1 cellular context compared by ENCODE assay signal in the genomic region with DNA sequence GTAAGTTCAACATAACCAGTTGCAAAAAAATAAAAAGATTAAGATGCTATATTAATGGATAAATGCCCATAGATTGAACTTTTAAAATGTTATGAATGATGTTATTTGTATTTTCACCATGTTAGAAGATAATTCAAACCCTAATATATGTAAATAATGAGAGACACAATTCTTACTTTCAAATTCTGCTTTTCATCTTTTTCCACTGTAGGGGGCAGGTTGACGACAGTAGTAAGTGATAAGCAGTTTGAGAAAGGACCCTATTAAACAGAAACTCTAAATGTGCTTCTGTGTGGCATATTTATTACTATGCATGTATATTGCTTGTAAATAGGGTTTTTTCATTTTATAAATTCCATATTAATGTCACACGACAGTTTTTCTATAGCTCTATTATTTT.
TF ChIP-seq lines count a peak whose summit lies in the region.

No MANE protein-coding gene starts in this region.

TF ChIP-seq in GM23338, 12 proteins besides CTCF, POLR2A, EP300 and RAD21 (continued from another document):
- TF ChIP-seq, protein P1, sequence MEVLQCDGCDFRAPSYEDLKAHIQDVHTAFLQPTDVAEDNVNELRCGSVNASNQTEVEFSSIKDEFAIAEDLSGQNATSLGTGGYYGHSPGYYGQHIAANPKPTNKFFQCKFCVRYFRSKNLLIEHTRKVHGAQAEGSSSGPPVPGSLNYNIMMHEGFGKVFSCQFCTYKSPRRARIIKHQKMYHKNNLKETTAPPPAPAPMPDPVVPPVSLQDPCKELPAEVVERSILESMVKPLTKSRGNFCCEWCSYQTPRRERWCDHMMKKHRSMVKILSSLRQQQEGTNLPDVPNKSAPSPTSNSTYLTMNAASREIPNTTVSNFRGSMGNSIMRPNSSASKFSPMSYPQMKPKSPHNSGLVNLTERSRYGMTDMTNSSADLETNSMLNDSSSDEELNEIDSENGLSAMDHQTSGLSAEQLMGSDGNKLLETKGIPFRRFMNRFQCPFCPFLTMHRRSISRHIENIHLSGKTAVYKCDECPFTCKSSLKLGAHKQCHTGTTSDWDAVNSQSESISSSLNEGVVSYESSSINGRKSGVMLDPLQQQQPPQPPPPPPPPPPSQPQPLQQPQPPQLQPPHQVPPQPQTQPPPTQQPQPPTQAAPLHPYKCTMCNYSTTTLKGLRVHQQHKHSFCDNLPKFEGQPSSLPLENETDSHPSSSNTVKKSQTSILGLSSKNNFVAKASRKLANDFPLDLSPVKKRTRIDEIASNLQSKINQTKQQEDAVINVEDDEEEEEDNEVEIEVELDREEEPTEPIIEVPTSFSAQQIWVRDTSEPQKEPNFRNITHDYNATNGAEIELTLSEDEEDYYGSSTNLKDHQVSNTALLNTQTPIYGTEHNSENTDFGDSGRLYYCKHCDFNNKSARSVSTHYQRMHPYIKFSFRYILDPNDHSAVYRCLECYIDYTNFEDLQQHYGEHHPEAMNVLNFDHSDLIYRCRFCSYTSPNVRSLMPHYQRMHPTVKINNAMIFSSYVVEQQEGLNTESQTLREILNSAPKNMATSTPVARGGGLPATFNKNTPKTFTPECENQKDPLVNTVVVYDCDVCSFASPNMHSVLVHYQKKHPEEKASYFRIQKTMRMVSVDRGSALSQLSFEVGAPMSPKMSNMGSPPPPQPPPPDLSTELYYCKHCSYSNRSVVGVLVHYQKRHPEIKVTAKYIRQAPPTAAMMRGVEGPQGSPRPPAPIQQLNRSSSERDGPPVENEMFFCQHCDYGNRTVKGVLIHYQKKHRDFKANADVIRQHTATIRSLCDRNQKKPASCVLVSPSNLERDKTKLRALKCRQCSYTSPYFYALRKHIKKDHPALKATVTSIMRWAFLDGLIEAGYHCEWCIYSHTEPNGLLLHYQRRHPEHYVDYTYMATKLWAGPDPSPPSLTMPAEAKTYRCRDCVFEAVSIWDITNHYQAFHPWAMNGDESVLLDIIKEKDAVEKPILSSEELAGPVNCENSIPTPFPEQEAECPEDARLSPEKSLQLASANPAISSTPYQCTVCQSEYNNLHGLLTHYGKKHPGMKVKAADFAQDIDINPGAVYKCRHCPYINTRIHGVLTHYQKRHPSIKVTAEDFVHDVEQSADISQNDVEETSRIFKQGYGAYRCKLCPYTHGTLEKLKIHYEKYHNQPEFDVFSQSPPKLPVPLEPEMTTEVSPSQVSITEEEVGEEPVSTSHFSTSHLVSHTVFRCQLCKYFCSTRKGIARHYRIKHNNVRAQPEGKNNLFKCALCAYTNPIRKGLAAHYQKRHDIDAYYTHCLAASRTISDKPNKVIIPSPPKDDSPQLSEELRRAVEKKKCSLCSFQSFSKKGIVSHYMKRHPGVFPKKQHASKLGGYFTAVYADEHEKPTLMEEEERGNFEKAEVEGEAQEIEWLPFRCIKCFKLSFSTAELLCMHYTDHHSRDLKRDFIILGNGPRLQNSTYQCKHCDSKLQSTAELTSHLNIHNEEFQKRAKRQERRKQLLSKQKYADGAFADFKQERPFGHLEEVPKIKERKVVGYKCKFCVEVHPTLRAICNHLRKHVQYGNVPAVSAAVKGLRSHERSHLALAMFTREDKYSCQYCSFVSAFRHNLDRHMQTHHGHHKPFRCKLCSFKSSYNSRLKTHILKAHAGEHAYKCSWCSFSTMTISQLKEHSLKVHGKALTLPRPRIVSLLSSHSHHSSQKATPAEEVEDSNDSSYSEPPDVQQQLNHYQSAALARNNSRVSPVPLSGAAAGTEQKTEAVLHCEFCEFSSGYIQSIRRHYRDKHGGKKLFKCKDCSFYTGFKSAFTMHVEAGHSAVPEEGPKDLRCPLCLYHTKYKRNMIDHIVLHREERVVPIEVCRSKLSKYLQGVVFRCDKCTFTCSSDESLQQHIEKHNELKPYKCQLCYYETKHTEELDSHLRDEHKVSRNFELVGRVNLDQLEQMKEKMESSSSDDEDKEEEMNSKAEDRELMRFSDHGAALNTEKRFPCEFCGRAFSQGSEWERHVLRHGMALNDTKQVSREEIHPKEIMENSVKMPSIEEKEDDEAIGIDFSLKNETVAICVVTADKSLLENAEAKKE (CRISPR knock-in tag; IDR thresholded peaks at IDR 0.05), result no peak
- no peak for TF ChIP-seq POLR2AphosphoS5 (IDR thresholded peaks at IDR 0.05; ENCODE audit: low read depth)
- no peak for TF ChIP-seq ZNF114 (CRISPR knock-in tag; IDR thresholded peaks at IDR 0.05)
- TF ChIP-seq EZH2phosphoT487 (IDR thresholded peaks at IDR 0.05; ENCODE audit: unreplicated experiment), result no peak
- TF ChIP-seq, protein P2, sequence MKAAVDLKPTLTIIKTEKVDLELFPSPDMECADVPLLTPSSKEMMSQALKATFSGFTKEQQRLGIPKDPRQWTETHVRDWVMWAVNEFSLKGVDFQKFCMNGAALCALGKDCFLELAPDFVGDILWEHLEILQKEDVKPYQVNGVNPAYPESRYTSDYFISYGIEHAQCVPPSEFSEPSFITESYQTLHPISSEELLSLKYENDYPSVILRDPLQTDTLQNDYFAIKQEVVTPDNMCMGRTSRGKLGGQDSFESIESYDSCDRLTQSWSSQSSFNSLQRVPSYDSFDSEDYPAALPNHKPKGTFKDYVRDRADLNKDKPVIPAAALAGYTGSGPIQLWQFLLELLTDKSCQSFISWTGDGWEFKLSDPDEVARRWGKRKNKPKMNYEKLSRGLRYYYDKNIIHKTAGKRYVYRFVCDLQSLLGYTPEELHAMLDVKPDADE (IDR thresholded peaks at IDR 0.05), result no peak
- no peak for TF ChIP-seq STAT1 (IDR thresholded peaks at IDR 0.05; ENCODE audit: unreplicated experiment)
- no peak for TF ChIP-seq JUNB (IDR thresholded peaks at IDR 0.05; ENCODE audit: unreplicated experiment)
- no peak for TF ChIP-seq ZNF331 (CRISPR knock-in tag; IDR thresholded peaks at IDR 0.05; ENCODE audit: low read depth)
